Comparison of ENCODE assay signal across 27 cellular contexts in the genomic region with DNA sequence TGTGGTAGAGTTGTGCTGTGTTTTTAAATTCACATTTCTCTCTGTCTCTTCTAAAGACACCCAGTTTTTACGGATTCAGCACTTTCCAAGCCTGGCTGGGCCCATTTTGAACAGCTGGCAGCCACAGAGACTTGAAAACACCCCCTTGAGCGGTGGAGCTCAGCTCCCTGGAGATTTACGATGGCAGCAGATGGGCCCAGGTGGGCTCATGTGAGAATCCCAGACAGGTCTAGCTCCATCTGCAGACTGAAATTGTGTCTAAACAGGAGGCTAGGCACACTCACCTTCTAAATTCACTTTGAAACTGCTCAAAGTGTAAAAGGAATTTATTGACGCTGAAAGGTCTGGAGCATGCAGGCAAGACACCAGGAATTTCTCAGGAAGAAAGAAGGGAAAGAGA.
DNase-seq lines count a peak whose midpoint lies in the region; ATAC-seq and TF ChIP-seq lines count a peak whose summit lies in the region.
"Had no signal": no experiment of that assay in that cellular context is flagged by ENCODE, and none has a peak within 500 bp of the region (broad histone marks: within the 10 kb centered on the region; RNA-seq: fewer than 3 reads in every experiment).

No MANE protein-coding gene starts in this region.

- peak overlapping the region in 4 of 6 donors; percentile 40 to 80 (median 62) for H3K27ac Mint-ChIP-seq in naive B cell
- H3K27ac Mint-ChIP-seq: activated CD8-positive, alpha-beta T cell treated with anti-CD3 and anti-CD28 coated beads for 36 hours; activated naive CD8-positive, alpha-beta T cell; activated T-helper 17 cell treated with anti-CD3 and anti-CD28 coated beads, Interleukin-2, amount 50 U/mL, for 72 hours; CD14-positive monocyte; effector memory CD8-positive, alpha-beta T cell; HFFc6; memory B cell had no signal

- ATAC-seq in naive B cell (ENCODE audit: low read depth in 2 of 2): no peak
- ATAC-seq: activated CD8-positive, alpha-beta T cell treated with anti-CD3 and anti-CD28 coated beads for 36 hours; activated T-helper 17 cell treated with anti-CD3 and anti-CD28 coated beads, Interleukin-2, amount 50 U/mL, for 72 hours; effector memory CD8-positive, alpha-beta T cell; esophagus mucosa; foreskin keratinocyte; left colon; right lobe of liver had no signal

- TF ChIP-seq POLR2A in erythroblast (IDR thresholded peaks at IDR 0.05; ENCODE audit: low read length): no peak

- H3K27me3 Mint-ChIP-seq in naive B cell: peaks cover 26 to 55% (median 31%) of the 10 kb centered on the region in 3 donors
- H3K27me3 Mint-ChIP-seq: activated CD8-positive, alpha-beta T cell treated with anti-CD3 and anti-CD28 coated beads for 36 hours; activated naive CD8-positive, alpha-beta T cell had no signal

- peaks cover 0 to 7% of the 10 kb centered on the region in 2 donors for H3K36me3 Mint-ChIP-seq in naive B cell
- H3K36me3 Mint-ChIP-seq: CD14-positive monocyte, memory B cell had no signal

- peaks cover 4 to 6% (median 5%) of the 10 kb centered on the region in 3 donors for H3K4me1 Mint-ChIP-seq in naive B cell
- H3K4me1 Mint-ChIP-seq: activated T-helper 17 cell treated with anti-CD3 and anti-CD28 coated beads, Interleukin-2, amount 50 U/mL, for 72 hours; CD14-positive monocyte had no signal

- peaks cover 0 to 10% (median 4%) of the 10 kb centered on the region in 7 donors for H3K9me3 Mint-ChIP-seq in naive B cell
- H3K9me3 Mint-ChIP-seq: effector memory CD8-positive, alpha-beta T cell had no signal

- DNase-seq in DMS79 treated with DMSO at 0.1 percent for 48 hours (lab: John Stamatoyannopoulos, UW) (peak; percentile 21), NCI-H1694 (lab: John Stamatoyannopoulos, UW) (peak; percentile 32), RPMI8226 (peak; percentile 63), naive B cell (no peak), erythroblast (lab: John Stamatoyannopoulos, UW) (no peak), SHP77 treated with DMSO at 0.1 percent for 48 hours (lab: John Stamatoyannopoulos, UW) (no peak), HPDE6-E6E7 (ENCODE audit: extremely low spot score) (no peak)
- DNase-seq: activated CD4-positive, CD25-positive, alpha-beta regulatory T cell treated with anti-CD3 and anti-CD28 coated beads, Interleukin-2, amount 50 U/mL, for 72 hours; activated CD8-positive, alpha-beta T cell treated with anti-CD3 and anti-CD28 coated beads for 36 hours; Calu3; cortex of kidney; effector memory CD8-positive, alpha-beta T cell; EL; foreskin keratinocyte; HFFc6; left colon; MV-4-11; NCI-H2029 treated with DMSO at 0.1 percent for 48 hours; NCI-H446 treated with DMSO at 0.1 percent for 48 hours; right lobe of liver; stimulated activated CD4-positive, alpha-beta T cell treated with anti-CD3 and anti-CD28 coated beads, Interleukin-4, amount 100 ng/mL, for 1 hour; trophoblast cell had no signal

- no peak overlapping the region for H3K4me3 Mint-ChIP-seq in naive B cell
- H3K4me3 Mint-ChIP-seq: activated CD8-positive, alpha-beta T cell treated with anti-CD3 and anti-CD28 coated beads for 36 hours; activated naive CD8-positive, alpha-beta T cell; activated T-helper 17 cell treated with anti-CD3 and anti-CD28 coated beads, Interleukin-2, amount 50 U/mL, for 72 hours; CD14-positive monocyte; effector memory CD8-positive, alpha-beta T cell; HFFc6; memory B cell had no signal

Comparison
In these comparisons a context has a peak if more than half of its experiments do, and no peak if none do; other contexts are left out.
1. DNase-seq: peak in DMS79 treated with DMSO at 0.1 percent for 48 hours (single experiment), NCI-H1694 (single experiment) and RPMI8226 (single experiment); none in naive B cell (single experiment), erythroblast (0 of 2), SHP77 treated with DMSO at 0.1 percent for 48 hours (single experiment) and HPDE6-E6E7 (single experiment).